8 cellular contexts compared by ENCODE assay signal in the genomic region with DNA sequence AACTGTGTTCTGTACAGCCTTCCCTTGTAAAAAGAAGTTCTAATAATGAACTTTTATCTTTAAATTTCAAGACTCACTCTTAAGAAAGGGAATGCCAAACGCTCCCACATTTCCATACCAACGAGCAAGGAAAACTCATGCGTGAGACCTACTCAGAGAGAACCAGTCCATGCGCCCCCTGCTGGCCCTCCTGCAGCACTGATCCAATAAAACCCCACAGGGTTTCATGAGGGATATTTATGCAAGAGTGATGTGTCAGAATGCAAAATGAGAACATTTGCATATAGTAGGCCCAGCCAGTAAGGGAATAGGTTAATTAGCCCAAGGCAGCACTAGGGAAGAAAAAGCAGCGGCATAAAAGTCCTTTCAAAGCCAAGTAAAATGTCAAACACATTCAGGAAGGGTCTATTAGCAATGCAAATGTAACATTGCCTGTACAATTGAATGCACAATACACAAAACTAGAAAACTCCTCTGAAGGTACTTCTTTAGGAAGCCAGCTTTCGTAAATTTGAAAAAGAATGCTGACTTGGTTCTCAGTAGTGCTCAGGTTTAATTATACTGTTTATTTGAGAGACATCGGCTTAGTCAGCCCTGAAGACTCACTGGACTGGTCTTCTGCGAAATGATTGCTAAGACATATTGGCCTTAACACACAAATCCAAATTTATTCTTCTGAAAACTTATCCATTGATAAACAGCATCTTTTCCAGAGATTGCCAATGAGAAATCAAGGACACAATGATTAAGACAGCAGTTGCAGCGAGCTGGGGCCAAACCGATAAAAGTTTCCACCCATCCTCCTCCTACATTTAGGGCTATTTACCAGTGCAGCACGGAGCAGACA.
A peak's percentile ranks its signal among the peaks of the same experiment; 100 is the strongest.
DNase-seq lines count a peak whose midpoint lies in the region; ATAC-seq, FAIRE-seq and TF ChIP-seq lines count a peak whose summit lies in the region.

No MANE protein-coding gene starts in this region.

- H3K27ac Mint-ChIP-seq in activated T-cell treated with anti-CD3 and anti-CD28 coated beads, Interleukin-2, amount 50 U/mL, for 72 hours, result no peak overlapping the region

- no peak overlapping the region for H2AK5ac ChIP-seq in neuronal stem cell (ENCODE audit: low read depth, low read length)

- H3K4ac ChIP-seq in neuronal stem cell (ENCODE audit: low read length), result no peak overlapping the region

- H3K36me3 Mint-ChIP-seq in activated T-cell treated with anti-CD3 and anti-CD28 coated beads, Interleukin-2, amount 50 U/mL, for 72 hours (ENCODE audit: insufficient read depth in 2 of 2), result peaks cover 0 to 3% of the 10 kb centered on the region in 2 donors

- peak overlapping the region; percentile 19; the same call in 1 of the 2 replicates for H3K4me3 ChIP-seq in BE2C (ENCODE audit: low read depth, low read length)
- peak overlapping the region; percentile 41; the same call in 1 of the 2 replicates for H3K4me3 ChIP-seq in PC-3 (ENCODE audit: low read length)
- no peak overlapping the region for H3K4me3 ChIP-seq in fibroblast of pulmonary artery (replicated peaks; ENCODE audit: low read depth, low read length)
- no peak overlapping the region for H3K4me3 ChIP-seq in neuronal stem cell (ENCODE audit: low read length in 2 of 2)
- no peak overlapping the region for H3K4me3 ChIP-seq in testis

- no peak overlapping the region for H2BK120ac ChIP-seq in neuronal stem cell (ENCODE audit: low read depth, low read length)

- no peaks in the 10 kb centered on the region for H3K27me3 ChIP-seq in BE2C
- no peaks in the 10 kb centered on the region for H3K27me3 ChIP-seq in PC-3 (ENCODE audit: low read length)
- peaks cover 0 to 2% (median 0%) of the 10 kb centered on the region in 3 experiments for H3K27me3 ChIP-seq in neuronal stem cell (ENCODE audit: control insufficient read depth in 3 of 3, insufficient read depth in 3 of 3, low read depth in 1 of 3, low read length in 3 of 3)
- no peaks in the 10 kb centered on the region for H3K27me3 ChIP-seq in testis

- TF ChIP-seq POLR2A in testis (IDR thresholded peaks at IDR 0.05), result no peak

- no peak overlapping the region for H3K23ac ChIP-seq in neuronal stem cell (ENCODE audit: low read depth, low read length, poor library complexity)

- no peaks in the 10 kb centered on the region for H3K27me3 Mint-ChIP-seq in activated T-cell treated with anti-CD3 and anti-CD28 coated beads, Interleukin-2, amount 50 U/mL, for 72 hours (ENCODE audit: low read depth)

- H3K9ac ChIP-seq in PC-3 (ENCODE audit: low read length), result no peak overlapping the region
- no peak overlapping the region for H3K9ac ChIP-seq in neuronal stem cell (ENCODE audit: low read depth, low read length, poor library complexity)

- POLR2A ChIA-PET in PC-3 (lab: Charles Lee; ENCODE audit: unreplicated experiment), result no interaction called here

- H3K14ac ChIP-seq in neuronal stem cell (ENCODE audit: low read length), result no peak overlapping the region

- H2BK12ac ChIP-seq in neuronal stem cell (ENCODE audit: low read length), result no peak overlapping the region

- H4K8ac ChIP-seq in neuronal stem cell (ENCODE audit: low read depth, low read length), result no peak overlapping the region

- H3K9me3 Mint-ChIP-seq in activated T-cell treated with anti-CD3 and anti-CD28 coated beads, Interleukin-2, amount 50 U/mL, for 72 hours, result no peaks in the 10 kb centered on the region

- H3K36me3 ChIP-seq in BE2C, result no peaks in the 10 kb centered on the region; the same call in 1 of the 2 replicates
- H3K36me3 ChIP-seq in PC-3 (ENCODE audit: low read depth, low read length), result no peaks in the 10 kb centered on the region
- H3K36me3 ChIP-seq in neuronal stem cell (replicated peaks in 1 of 2; ENCODE audit: control insufficient read depth in 2 of 2, insufficient read depth in 2 of 2, low read length in 2 of 2), result no peaks in the 10 kb centered on the region
- H3K36me3 ChIP-seq in testis (ENCODE audit: low read depth, missing control alignments), result no peaks in the 10 kb centered on the region

- H4K20me1 ChIP-seq in PC-3 (ENCODE audit: low read length), result no peaks in the 10 kb centered on the region

- DNase-seq in BE2C (peak; percentile 68), HTR-8/SVneo (ENCODE audit: insufficient read length, low spot score) (peak; percentile 77), PC-3 (peak; percentile 75), fibroblast of pulmonary artery (ENCODE audit: low read depth) (peak; percentile 85), neuronal stem cell (ENCODE audit: low spot score) (peak; percentile 56), testis (peak; percentile 83)
- peak; percentile 66 to 76 for DNase-seq in activated T-cell treated with anti-CD3 and anti-CD28 coated beads, Interleukin-2, amount 50 U/mL, for 72 hours

- no peak overlapping the region for H3K4me3 Mint-ChIP-seq in activated T-cell treated with anti-CD3 and anti-CD28 coated beads, Interleukin-2, amount 50 U/mL, for 72 hours

- H3K4me2 ChIP-seq in PC-3 (ENCODE audit: low read length) (peak overlapping the region; percentile 67), neuronal stem cell (ENCODE audit: insufficient read depth, low read length, poor library complexity, severe bottlenecking) (peak overlapping the region; percentile 29)

- H3K27ac ChIP-seq in PC-3 (ENCODE audit: low read length) (peak overlapping the region; percentile 8; the same call in 1 of the 2 replicates), neuronal stem cell (replicated peaks; ENCODE audit: low read length) (no peak overlapping the region), testis (no peak overlapping the region)

- H2BK5ac ChIP-seq in neuronal stem cell (ENCODE audit: low read length), result no peak overlapping the region

- FAIRE-seq in HTR-8/SVneo (lab: Jason Lieb, UNC), result no peak

- H3K18ac ChIP-seq in neuronal stem cell (ENCODE audit: low read length), result no peak overlapping the region

- no TSS peak for BruUV-seq in PC-3 (replicated peaks; lab: Mats Ljungman, UMichigan)

- intact Hi-C loops in PC-3 (cut with micrococcal nuclease) (loop anchor here (1.0 to 10.0 kb wide), 7 partner anchors 78 to 761 kb away; no protein-coding TSS in a partner anchor), testis (cut with DNase I; ENCODE audit: low total_unique reads) (loop anchor here (10.0 kb wide), 1 partner anchor 73 kb away; no protein-coding TSS in a partner anchor)

- WGBS in neuronal stem cell (ENCODE audit: extremely low coverage in 2 of 2, insufficient read length in 2 of 2, insufficient replicate concordance in 1 of 2), 2 donors, result no CpG with 5 or more reads among the region's 11 CpGs
- 22 to 33% methylated on average over 11 of the region's 11 CpGs for WGBS in testis, 2 donors

- CTCF ChIA-PET in PC-3 (lab: Charles Lee), result interaction anchor here (0.6 to 1.1 kb wide), 3 partner anchors 9 to 192 kb away, joined by 3 to 17 read pairs (median 8); no protein-coding TSS in a partner anchor

- peaks cover 9% of the 10 kb centered on the region for H3K4me1 Mint-ChIP-seq in activated T-cell treated with anti-CD3 and anti-CD28 coated beads, Interleukin-2, amount 50 U/mL, for 72 hours (ENCODE audit: low read depth)

- no peak overlapping the region for H2BK15ac ChIP-seq in neuronal stem cell (ENCODE audit: low read length)

- no peaks in the 10 kb centered on the region for H3K9me2 ChIP-seq in PC-3 (replicated peaks; ENCODE audit: low read length)

- H3K79me2 ChIP-seq in PC-3 (ENCODE audit: low read length), result no peaks in the 10 kb centered on the region

- H3K9me3 ChIP-seq in BE2C, result no peaks in the 10 kb centered on the region
- no peaks in the 10 kb centered on the region for H3K9me3 ChIP-seq in PC-3 (ENCODE audit: low read length)
- no peaks in the 10 kb centered on the region for H3K9me3 ChIP-seq in neuronal stem cell (replicated peaks in 1 of 2; ENCODE audit: control insufficient read depth in 2 of 2, insufficient read depth in 1 of 2, low read depth in 1 of 2, low read length in 2 of 2)
- no peaks in the 10 kb centered on the region for H3K9me3 ChIP-seq in testis

- peak; percentile 37 for ATAC-seq in GM19025 (IDR thresholded peaks at IDR 0.05; ENCODE audit: low read depth, unreplicated experiment)
- ATAC-seq in PC-3, result peak; percentile 62
- ATAC-seq in activated T-cell treated with anti-CD3 and anti-CD28 coated beads, Interleukin-2, amount 50 U/mL, for 72 hours (replicated peaks in 1 of 2), result peak; percentile 77 to 81

- H3K79me1 ChIP-seq in neuronal stem cell (ENCODE audit: low read depth, low read length), result no peaks in the 10 kb centered on the region

- H3F3A ChIP-seq in PC-3 (ENCODE audit: low read length, unreplicated experiment), result no peaks in the 10 kb centered on the region

- H2AFZ ChIP-seq in PC-3 (ENCODE audit: low read length) (0 out of 2 replicates have a peak overlapping the region, but pooled peaks have one; percentile 24), neuronal stem cell (ENCODE audit: low read length) (peak overlapping the region; percentile 3)

- peak; percentile 97 for TF ChIP-seq CTCF in BE2C (IDR thresholded peaks at IDR 0.05; ENCODE audit: low read depth, low read length)
- TF ChIP-seq CTCF in PC-3 (conservative IDR thresholded peaks at IDR 0.05; ENCODE audit: low read depth, low read length), result peak; percentile 96
- peak; percentile 99 for TF ChIP-seq CTCF in fibroblast of pulmonary artery (IDR thresholded peaks at IDR 0.05; ENCODE audit: low read length, missing control alignments)
- peak; percentile 92 to 96 (median 95) for TF ChIP-seq CTCF in testis (IDR thresholded peaks at IDR 0.05)

- peaks cover 26% of the 10 kb centered on the region for H3K4me1 ChIP-seq in BE2C
- peaks cover 36% of the 10 kb centered on the region for H3K4me1 ChIP-seq in PC-3 (ENCODE audit: insufficient read depth, low read length)
- peaks cover 3 to 6% of the 10 kb centered on the region in 2 donors for H3K4me1 ChIP-seq in neuronal stem cell (ENCODE audit: control insufficient read depth in 2 of 2, insufficient read depth in 1 of 2, low read depth in 1 of 2, low read length in 2 of 2)
- peaks cover 25% of the 10 kb centered on the region for H3K4me1 ChIP-seq in testis

- no peak overlapping the region for H4K91ac ChIP-seq in neuronal stem cell (ENCODE audit: low read depth, low read length, poor library complexity)

Comparison
In these comparisons a context has a peak if more than half of its experiments do, and no peak if none do; other contexts are left out.
1. H3K4me3 ChIP-seq: peak in BE2C (single experiment) and PC-3 (single experiment); none in fibroblast of pulmonary artery (single experiment), neuronal stem cell (0 of 2) and testis (0 of 2).
2. Peak in every context shown above with its lines, with median percentiles within 50 percentile points of each other: DNase-seq, CTCF ChIP-seq and ATAC-seq.